ENCODE assay signal across 22 cellular contexts in the genomic region with DNA sequence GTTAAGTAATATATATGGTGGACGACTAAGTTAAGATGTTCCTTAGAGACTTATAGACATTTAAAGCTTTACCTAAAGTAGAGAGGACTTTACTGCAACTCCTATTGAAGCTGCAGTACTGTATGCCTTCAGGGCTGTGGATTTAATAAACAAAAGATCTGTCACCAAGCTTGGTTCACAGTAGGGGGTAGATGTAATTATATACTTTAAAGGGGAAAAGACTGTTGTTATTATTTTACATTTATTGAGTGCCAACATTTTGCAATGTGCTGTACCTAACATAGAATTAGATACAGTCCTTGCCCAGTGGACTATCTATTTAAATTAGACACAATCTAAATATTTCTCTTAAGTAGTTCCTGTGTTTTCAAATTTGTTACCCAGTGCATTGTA.
DNase-seq lines count a peak whose midpoint lies in the region; ATAC-seq and TF ChIP-seq lines count a peak whose summit lies in the region.
"Had no signal": no experiment of that assay in that cellular context is flagged by ENCODE, and none has a peak within 500 bp of the region (broad histone marks: within the 10 kb centered on the region; RNA-seq: fewer than 3 reads in every experiment).

No MANE protein-coding gene starts in this region.

- TF ChIP-seq EP300 in ovary (IDR thresholded peaks at IDR 0.05) = no peak

- peaks cover 44% of the 10 kb centered on the region for H3K4me1 Mint-ChIP-seq in neural crest cell
- H3K4me1 Mint-ChIP-seq in T-helper 2 cell treated with Interferon-gamma antibody and Interleukin-4, amounts not matched to agents 5 μg/mL and 100 μg/mL, for 36 hours (ENCODE audit: low read depth) = no peaks in the 10 kb centered on the region
- H3K4me1 Mint-ChIP-seq: activated CD4-positive, alpha-beta memory T cell treated with anti-CD3 and anti-CD28 coated beads, Interleukin-2, amount 10 ng/mL, durations not matched to agents 7 days and 5 days; activated naive CD4-positive, alpha-beta T cell treated with anti-CD3 and anti-CD28 coated beads, Interleukin-2, amount 50 U/mL, for 24 hours had no signal

- no peaks in the 10 kb centered on the region for H3K36me3 Mint-ChIP-seq in neural crest cell (ENCODE audit: low read depth)
- H3K36me3 Mint-ChIP-seq in T-helper 2 cell treated with Interferon-gamma antibody and Interleukin-4, amounts not matched to agents 5 μg/mL and 100 μg/mL, for 36 hours (ENCODE audit: low read depth) = no peaks in the 10 kb centered on the region
- H3K36me3 Mint-ChIP-seq: activated naive CD4-positive, alpha-beta T cell treated with anti-CD3 and anti-CD28 coated beads, Interleukin-2, amount 50 U/mL, for 24 hours; CD8-positive, alpha-beta T cell had no signal

- no peaks in the 10 kb centered on the region for H3K9me3 Mint-ChIP-seq in neural crest cell
- no peaks in the 10 kb centered on the region for H3K9me3 Mint-ChIP-seq in T-helper 2 cell treated with Interferon-gamma antibody and Interleukin-4, amounts not matched to agents 5 μg/mL and 100 μg/mL, for 36 hours
- H3K9me3 Mint-ChIP-seq: activated naive CD4-positive, alpha-beta T cell treated with anti-CD3 and anti-CD28 coated beads, Interleukin-2, amount 50 U/mL, for 24 hours; activated T-cell treated with anti-CD3 and anti-CD28 coated beads, Interleukin-2, amount 50 U/mL, for 24 hours; CD8-positive, alpha-beta T cell; dendritic cell treated with granulocyte-macrophage colony-stimulating factor and Interleukin-4, amounts not matched to agents 40 ng/mL and 50 ng/mL, for 4 days; T-helper 1 cell treated with Interleukin-12 subunit alpha and Interleukin-12 subunit beta and Interleukin-4 antibody, amounts not matched to agents 30 μg/mL and 1 μg/mL, for 36 hours had no signal

- H3K4me1 ChIP-seq in HAP-1 = peaks cover 61% of the 10 kb centered on the region
- H3K4me1 ChIP-seq in Peyer's patch = no peaks in the 10 kb centered on the region
- no peaks in the 10 kb centered on the region for H3K4me1 ChIP-seq in ovary (ENCODE audit: insufficient read depth)
- H3K4me1 ChIP-seq: vagina had no signal

- H3K27ac ChIP-seq in SK-N-MC (peak overlapping the region; percentile 75), Peyer's patch (no peak overlapping the region), ovary (no peak overlapping the region)
- H3K27ac ChIP-seq: esophagus muscularis mucosa, vagina had no signal

- ATAC-seq in GM19467 (IDR thresholded peaks at IDR 0.05; ENCODE audit: unreplicated experiment) = no peak
- ATAC-seq: CD8-positive, alpha-beta T cell; HCT116 had no signal

- H3K9me3 ChIP-seq in HAP-1 (no peaks in the 10 kb centered on the region), SK-N-MC (ENCODE audit: low read depth, low read length) (no peaks in the 10 kb centered on the region), Peyer's patch (no peaks in the 10 kb centered on the region), ovary (no peaks in the 10 kb centered on the region)
- H3K9me3 ChIP-seq: esophagus muscularis mucosa, vagina had no signal

- TF ChIP-seq CTCF in neural crest cell (conservative IDR thresholded peaks at IDR 0.05) (no peak), Peyer's patch (IDR thresholded peaks at IDR 0.05) (no peak), ovary (IDR thresholded peaks at IDR 0.05) (no peak)

- intact Hi-C loops in ovary (cut with DNase I) = no loop called here

- no peak overlapping the region for H3K4me3 ChIP-seq in HAP-1
- H3K4me3 ChIP-seq in SK-N-MC = peak overlapping the region; percentile 53; the same call in 1 of the 2 replicates
- no peak overlapping the region for H3K4me3 ChIP-seq in Peyer's patch
- H3K4me3 ChIP-seq in ovary = no peak overlapping the region
- H3K4me3 ChIP-seq: vagina had no signal

- DNase-seq in HAP-1 (ENCODE audit: low spot score in 2 of 2) (peak; percentile 26 to 93), NCI-H146 treated with DMSO at 0.1 percent for 48 hours (lab: John Stamatoyannopoulos, UW; ENCODE audit: unreplicated experiment) (peak; percentile 75), SK-N-MC (ENCODE audit: low read depth, low spot score) (no peak), neural crest cell (ENCODE audit: low read depth, low spot score) (no peak), Peyer's patch (no peak), ovary (no peak)
- DNase-seq in T-helper 2 cell treated with Interferon-gamma antibody and Interleukin-4, amounts not matched to agents 5 μg/mL and 100 μg/mL, for 36 hours (ENCODE audit: low spot score) = no peak
- DNase-seq: activated CD4-positive, alpha-beta memory T cell treated with anti-CD3 and anti-CD28 coated beads, Interleukin-2, amount 10 ng/mL, durations not matched to agents 7 days and 5 days; activated T-cell treated with anti-CD3 and anti-CD28 coated beads, Interleukin-2, amount 50 U/mL, for 24 hours; CD8-positive, alpha-beta T cell; DMS79; KBM-7; NCI-H1092 treated with DMSO at 0.1 percent for 48 hours; NCI-H510A; SHP77 had no signal

- no peak overlapping the region for H3K27ac Mint-ChIP-seq in neural crest cell (ENCODE audit: unreplicated experiment)
- no peak overlapping the region for H3K27ac Mint-ChIP-seq in T-helper 2 cell treated with Interferon-gamma antibody and Interleukin-4, amounts not matched to agents 5 μg/mL and 100 μg/mL, for 36 hours
- H3K27ac Mint-ChIP-seq: activated CD4-positive, alpha-beta memory T cell treated with anti-CD3 and anti-CD28 coated beads, Interleukin-2, amount 10 ng/mL, durations not matched to agents 7 days and 5 days; activated naive CD4-positive, alpha-beta T cell treated with anti-CD3 and anti-CD28 coated beads, Interleukin-2, amount 50 U/mL, for 24 hours; activated T-cell treated with anti-CD3 and anti-CD28 coated beads, Interleukin-2, amount 50 U/mL, for 24 hours; CD8-positive, alpha-beta T cell; dendritic cell treated with granulocyte-macrophage colony-stimulating factor and Interleukin-4, amounts not matched to agents 40 ng/mL and 50 ng/mL, for 4 days; T-helper 1 cell treated with Interleukin-12 subunit alpha and Interleukin-12 subunit beta and Interleukin-4 antibody, amounts not matched to agents 30 μg/mL and 1 μg/mL, for 36 hours had no signal

- H3K4me3 Mint-ChIP-seq in neural crest cell = peak overlapping the region; percentile 1
- H3K4me3 Mint-ChIP-seq in T-helper 2 cell treated with Interferon-gamma antibody and Interleukin-4, amounts not matched to agents 5 μg/mL and 100 μg/mL, for 36 hours = no peak overlapping the region
- H3K4me3 Mint-ChIP-seq: activated CD4-positive, alpha-beta memory T cell treated with anti-CD3 and anti-CD28 coated beads, Interleukin-2, amount 10 ng/mL, durations not matched to agents 7 days and 5 days; activated naive CD4-positive, alpha-beta T cell treated with anti-CD3 and anti-CD28 coated beads, Interleukin-2, amount 50 U/mL, for 24 hours; activated T-cell treated with anti-CD3 and anti-CD28 coated beads, Interleukin-2, amount 50 U/mL, for 24 hours; CD8-positive, alpha-beta T cell; dendritic cell treated with granulocyte-macrophage colony-stimulating factor and Interleukin-4, amounts not matched to agents 40 ng/mL and 50 ng/mL, for 4 days; T-helper 1 cell treated with Interleukin-12 subunit alpha and Interleukin-12 subunit beta and Interleukin-4 antibody, amounts not matched to agents 30 μg/mL and 1 μg/mL, for 36 hours had no signal

- WGBS in ovary, 3 donors = 82 to 89% (median 87%) methylated on average over 1 of the region's 1 CpG

- H3K36me3 ChIP-seq in HAP-1 (replicated peaks) (no peaks in the 10 kb centered on the region), SK-N-MC (ENCODE audit: insufficient read depth, low read length) (no peaks in the 10 kb centered on the region), Peyer's patch (no peaks in the 10 kb centered on the region), ovary (no peaks in the 10 kb centered on the region)
- H3K36me3 ChIP-seq: esophagus muscularis mucosa, vagina had no signal

- H3K27me3 ChIP-seq in HAP-1 (ENCODE audit: low read depth) (no peaks in the 10 kb centered on the region), Peyer's patch (no peaks in the 10 kb centered on the region), ovary (no peaks in the 10 kb centered on the region)
- H3K27me3 ChIP-seq: esophagus muscularis mucosa, vagina had no signal

- TF ChIP-seq POLR2A in Peyer's patch (IDR thresholded peaks at IDR 0.05) = no peak
- no peak for TF ChIP-seq POLR2A in ovary (IDR thresholded peaks at IDR 0.05)

- no peak overlapping the region for H3K9ac ChIP-seq in SK-N-MC (ENCODE audit: insufficient read length)

- in situ Hi-C loops in HAP-1 (cut with MboI; ENCODE audit: low sequenced_read_pairs) = loop anchor here (25.0 kb wide), 1 partner anchor 368 kb away; no protein-coding TSS in a partner anchor

- H3K27me3 Mint-ChIP-seq in neural crest cell (ENCODE audit: low read depth) = no peaks in the 10 kb centered on the region
- no peaks in the 10 kb centered on the region for H3K27me3 Mint-ChIP-seq in T-helper 2 cell treated with Interferon-gamma antibody and Interleukin-4, amounts not matched to agents 5 μg/mL and 100 μg/mL, for 36 hours (ENCODE audit: low read depth)
- H3K27me3 Mint-ChIP-seq: activated CD4-positive, alpha-beta memory T cell treated with anti-CD3 and anti-CD28 coated beads, Interleukin-2, amount 10 ng/mL, durations not matched to agents 7 days and 5 days; activated T-cell treated with anti-CD3 and anti-CD28 coated beads, Interleukin-2, amount 50 U/mL, for 24 hours; dendritic cell treated with granulocyte-macrophage colony-stimulating factor and Interleukin-4, amounts not matched to agents 40 ng/mL and 50 ng/mL, for 4 days had no signal

Comparison
In these comparisons a context has a peak if more than half of its experiments do, and no peak if none do; other contexts are left out.
1. DNase-seq: peak in HAP-1 (2 of 2) and NCI-H146 treated with DMSO at 0.1 percent for 48 hours (single experiment); none in SK-N-MC (single experiment), neural crest cell (single experiment), Peyer's patch (0 of 3), T-helper 2 cell treated with Interferon-gamma antibody and Interleukin-4, amounts not matched to agents 5 μg/mL and 100 μg/mL, for 36 hours (single experiment) and ovary (0 of 5).